Comparison of ENCODE assay signal across 8 cellular contexts in genomic region chr3:12139111-12139511, GRCh38. TPM values are rescaled to one million over a fixed set of nuclear protein-coding genes. Genes with fewer than 3 reads are reported as not detected.
DNase-seq lines count a peak whose midpoint lies in the region; ATAC-seq and TF ChIP-seq lines count a peak whose summit lies in the region.

No MANE protein-coding gene starts in this region.

- H3K36me3 ChIP-seq in OCI-LY7 (ENCODE audit: insufficient read depth, low read length) = no peaks in the 10 kb centered on the region
- no peaks in the 10 kb centered on the region for H3K36me3 ChIP-seq in esophagus muscularis mucosa

- no peaks in the 10 kb centered on the region for H3K79me2 ChIP-seq in OCI-LY7 (ENCODE audit: insufficient read depth, low read depth, low read length)

- H3K4me3 Mint-ChIP-seq in activated CD4-positive, alpha-beta T cell treated with anti-CD3 and anti-CD28 coated beads, Interleukin-2, amount 10 ng/mL, durations not matched to agents 24 days and 14 days = no peak overlapping the region
- H3K4me3 Mint-ChIP-seq in progenitor cell of endocrine pancreas (ENCODE audit: low read depth) = no peak overlapping the region

- peaks cover 0 to 3% (median 0%) of the 10 kb centered on the region in 4 donors for H3K27me3 ChIP-seq in esophagus muscularis mucosa

- H4K20me1 ChIP-seq in OCI-LY7 (ENCODE audit: insufficient read depth, low read length) = no peaks in the 10 kb centered on the region

- H3K27ac ChIP-seq in OCI-LY7 (ENCODE audit: low read depth, low read length, poor library complexity, severe bottlenecking) (no peak overlapping the region), esophagus muscularis mucosa (replicated peaks in 1 of 4) (peak overlapping the region; percentile 39 to 65 (median 52))

- TF ChIP-seq CTCF in OCI-LY7 (conservative IDR thresholded peaks at IDR 0.05; ENCODE audit: low read length) (peak; percentile 37), esophagus muscularis mucosa (IDR thresholded peaks at IDR 0.05) (peak; percentile 37 to 44 (median 37)), progenitor cell of endocrine pancreas (IDR thresholded peaks at IDR 0.05; ENCODE audit: unreplicated experiment) (peak; percentile 61)

- H3K9me2 ChIP-seq in OCI-LY7 (ENCODE audit: insufficient read depth, low read length) = no peaks in the 10 kb centered on the region

- intact Hi-C loops in activated CD4-positive, alpha-beta T cell treated with anti-CD3 and anti-CD28 coated beads, Interleukin-2, amount 10 ng/mL, durations not matched to agents 24 days and 14 days (cut with micrococcal nuclease) = loop anchor here (5.0 kb wide), 4 partner anchors 53 to 583 kb away; partner anchors contain the start of gene PPARG
- intact Hi-C loops in OCI-LY7 (cut with micrococcal nuclease; ENCODE audit: unreplicated experiment) (loop anchor here (5.0 kb wide), 2 partner anchors 753 to 762 kb away; no protein-coding TSS in a partner anchor), esophagus muscularis mucosa (cut with DNase I) (loop anchor here (2.0 to 10.0 kb wide), 2 partner anchors 36 to 416 kb away; partner anchors contain the start of gene MKRN2)

- no peak overlapping the region for H2AFZ ChIP-seq in OCI-LY7 (ENCODE audit: low read length)

- peak; percentile 45 for TF ChIP-seq EP300 in esophagus muscularis mucosa (IDR thresholded peaks at IDR 0.05)

- CTCF ChIA-PET in OCI-LY7 (lab: Charles Lee; ENCODE audit: unreplicated experiment) = no interaction called here

- H3K4me3 ChIP-seq in OCI-LY7 (ENCODE audit: low read depth, low read length, poor library complexity, severe bottlenecking) (no peak overlapping the region), esophagus muscularis mucosa (no peak overlapping the region)

- no peak overlapping the region for H3K4me2 ChIP-seq in OCI-LY7 (ENCODE audit: low read length)

- no TSS peak for BruUV-seq in OCI-LY7 (replicated peaks; lab: Mats Ljungman, UMichigan)

- H3K9me3 ChIP-seq in OCI-LY7 (ENCODE audit: low read length) = no peaks in the 10 kb centered on the region
- H3K9me3 ChIP-seq in esophagus muscularis mucosa = no peaks in the 10 kb centered on the region

- 60% methylated on average over 5 of the region's 5 CpGs for WGBS in esophagus muscularis mucosa

- H3K4me1 Mint-ChIP-seq in activated CD4-positive, alpha-beta T cell treated with anti-CD3 and anti-CD28 coated beads, Interleukin-2, amount 10 ng/mL, durations not matched to agents 24 days and 14 days = peaks cover 4% of the 10 kb centered on the region
- peaks cover 2% of the 10 kb centered on the region for H3K4me1 Mint-ChIP-seq in progenitor cell of endocrine pancreas (ENCODE audit: low read depth)

- no peak for TF ChIP-seq POLR2A in esophagus muscularis mucosa (IDR thresholded peaks at IDR 0.05; ENCODE audit: low read depth)
- no peak for TF ChIP-seq POLR2A in GM18505 (IDR thresholded peaks at IDR 0.05; ENCODE audit: borderline replicate concordance, extremely low read depth, insufficient read depth, insufficient read length)

- H3K36me3 Mint-ChIP-seq in activated CD4-positive, alpha-beta T cell treated with anti-CD3 and anti-CD28 coated beads, Interleukin-2, amount 10 ng/mL, durations not matched to agents 24 days and 14 days (ENCODE audit: low read depth) = no peaks in the 10 kb centered on the region
- H3K36me3 Mint-ChIP-seq in progenitor cell of endocrine pancreas (ENCODE audit: insufficient read depth) = no peaks in the 10 kb centered on the region

- POLR2A ChIA-PET in OCI-LY7 (lab: Charles Lee) = interaction anchor here (0.5 kb wide), 1 partner anchor 497 kb away, joined by 5 read pairs; no protein-coding TSS in a partner anchor

- ATAC-seq in HG03565 (IDR thresholded peaks at IDR 0.05; ENCODE audit: unreplicated experiment) = no peak
- no peak for ATAC-seq in GM18505 (IDR thresholded peaks at IDR 0.05; ENCODE audit: unreplicated experiment)

- peaks cover 13% of the 10 kb centered on the region for H3K27me3 Mint-ChIP-seq in activated CD4-positive, alpha-beta T cell treated with anti-CD3 and anti-CD28 coated beads, Interleukin-2, amount 10 ng/mL, durations not matched to agents 24 days and 14 days
- H3K27me3 Mint-ChIP-seq in progenitor cell of endocrine pancreas = no peaks in the 10 kb centered on the region

- no peaks in the 10 kb centered on the region for H3K9me3 Mint-ChIP-seq in activated CD4-positive, alpha-beta T cell treated with anti-CD3 and anti-CD28 coated beads, Interleukin-2, amount 10 ng/mL, durations not matched to agents 24 days and 14 days
- H3K9me3 Mint-ChIP-seq in progenitor cell of endocrine pancreas (ENCODE audit: low read depth) = no peaks in the 10 kb centered on the region

- peak; percentile 20 to 40 for DNase-seq in activated CD4-positive, alpha-beta T cell treated with anti-CD3 and anti-CD28 coated beads, Interleukin-2, amount 50 U/mL, for 48 hours
- DNase-seq in activated CD4-positive, alpha-beta T cell treated with anti-CD3 and anti-CD28 coated beads, Interleukin-2, amount 10 ng/mL, durations not matched to agents 24 days and 14 days = no peak
- DNase-seq in OCI-LY7 (ENCODE audit: low spot score) (peak; percentile 6), esophagus muscularis mucosa (ENCODE audit: extremely low spot score) (no peak), progenitor cell of endocrine pancreas (ENCODE audit: low spot score, unreplicated experiment) (no peak), SHP77 (lab: John Stamatoyannopoulos, UW) (no peak)

- H3K4me1 ChIP-seq in OCI-LY7 (ENCODE audit: insufficient read depth, low read length, poor library complexity, severe bottlenecking) (no peaks in the 10 kb centered on the region), esophagus muscularis mucosa (peaks cover 15 to 42% (median 24%) of the 10 kb centered on the region in 4 donors)

- H3K27ac Mint-ChIP-seq in activated CD4-positive, alpha-beta T cell treated with anti-CD3 and anti-CD28 coated beads, Interleukin-2, amount 10 ng/mL, durations not matched to agents 24 days and 14 days = no peak overlapping the region
- peak overlapping the region; percentile 9 for H3K27ac Mint-ChIP-seq in progenitor cell of endocrine pancreas

RNA-seq across cellular contexts. Expression of gene TIMP4, which starts 19.6 kb away (rescaled TPM):
- 0.19 and 0.33 TPM in 2 replicates for total RNA-seq in activated CD4-positive, alpha-beta T cell treated with anti-CD3 and anti-CD28 coated beads, Interleukin-2, amount 10 ng/mL, durations not matched to agents 24 days and 14 days
- not detected in 2 replicates for total RNA-seq in OCI-LY7 (2014; rRNA removed; shearing (Covaris generic))
- total RNA-seq in OCI-LY7 (2022) = not detected in 2 replicates
- total RNA-seq in esophagus muscularis mucosa = 10 to 100 TPM; 24.1 to 48.0 (median 30.5) TPM
- not detected in 2 replicates for total RNA-seq in progenitor cell of endocrine pancreas

Comparison
In these comparisons a context has a peak if more than half of its experiments do, and no peak if none do; other contexts are left out.
1. DNase-seq: peak in activated CD4-positive, alpha-beta T cell treated with anti-CD3 and anti-CD28 coated beads, Interleukin-2, amount 50 U/mL, for 48 hours (2 of 2) and OCI-LY7 (single experiment); none in activated CD4-positive, alpha-beta T cell treated with anti-CD3 and anti-CD28 coated beads, Interleukin-2, amount 10 ng/mL, durations not matched to agents 24 days and 14 days (single experiment), esophagus muscularis mucosa (single experiment), progenitor cell of endocrine pancreas (single experiment) and SHP77 (0 of 2).
2. RNA of gene TIMP4, which starts 19.6 kb away (total RNA-seq): 24.1 to 48.0 TPM in esophagus muscularis mucosa; 0.19 to 0.33 TPM in activated CD4-positive, alpha-beta T cell treated with anti-CD3 and anti-CD28 coated beads, Interleukin-2, amount 10 ng/mL, durations not matched to agents 24 days and 14 days, not detected in progenitor cell of endocrine pancreas and not detected in OCI-LY7; every median in the first group is over 10 times any median in the second.
3. Peak in every context shown above with its lines, with median percentiles within 50 percentile points of each other: CTCF ChIP-seq.